In genomic region chr22:46796566-46797195, GRCh38 we compare ENCODE assay signal across 14 cellular contexts.
"Had no signal": no experiment of that assay in that cellular context is flagged by ENCODE, and none has a peak within 500 bp of the region (broad histone marks: within the 10 kb centered on the region; RNA-seq: fewer than 3 reads in every experiment).

No MANE protein-coding gene starts in this region.

- H3K4me3 Mint-ChIP-seq: activated T-cell treated with anti-CD3 and anti-CD28 coated beads, Interleukin-2, amount 50 U/mL, for 72 hours; stimulated activated memory B cell treated with anti-CD40 and anti-IgM and Interleukin-4, amounts not matched to agents 10 μg/mL and 1 μg/mL and 100 μg/mL, for 72 hours had no signal

- DNase-seq: activated CD4-positive, alpha-beta T cell treated with anti-CD3 and anti-CD28 coated beads, Interleukin-2, amount 50 U/mL, for 1 hour; activated gamma-delta T cell treated with Interleukin-2 at 50 U/mL for 16 hours; activated T-cell treated with anti-CD3 and anti-CD28 coated beads, Interleukin-2, amount 50 U/mL, for 72 hours; effector CD4-positive, alpha-beta T cell; midbrain; retina; T1000; transverse colon had no signal

- H3K4me2 ChIP-seq: hepatocyte had no signal

- H3K27me3 Mint-ChIP-seq: stimulated activated memory B cell treated with anti-CD40 and anti-IgM and Interleukin-4, amounts not matched to agents 10 μg/mL and 1 μg/mL and 100 μg/mL, for 72 hours had no signal

- H3K27ac ChIP-seq: cardiac muscle cell, epithelial cell of prostate, hepatocyte, transverse colon, VCaP had no signal

- H3K9me3 Mint-ChIP-seq: activated T-cell treated with anti-CD3 and anti-CD28 coated beads, Interleukin-2, amount 50 U/mL, for 72 hours; stimulated activated memory B cell treated with anti-CD40 and anti-IgM and Interleukin-4, amounts not matched to agents 10 μg/mL and 1 μg/mL and 100 μg/mL, for 72 hours had no signal

- H2AFZ ChIP-seq: hepatocyte had no signal

- H3K4me3 ChIP-seq: cardiac muscle cell, hepatocyte, lung, transverse colon had no signal

- ATAC-seq: activated T-cell treated with anti-CD3 and anti-CD28 coated beads, Interleukin-2, amount 50 U/mL, for 72 hours; stimulated activated memory B cell treated with anti-CD40 and anti-IgM and Interleukin-4, amounts not matched to agents 10 μg/mL and 1 μg/mL and 100 μg/mL, for 72 hours had no signal

- H3K27ac Mint-ChIP-seq: activated T-cell treated with anti-CD3 and anti-CD28 coated beads, Interleukin-2, amount 50 U/mL, for 72 hours; stimulated activated memory B cell treated with anti-CD40 and anti-IgM and Interleukin-4, amounts not matched to agents 10 μg/mL and 1 μg/mL and 100 μg/mL, for 72 hours had no signal

- H3K9me3 ChIP-seq: transverse colon had no signal

- H3K27me3 ChIP-seq: cardiac muscle cell, hepatocyte, transverse colon had no signal
